ENCODE assay signal across 25 cellular contexts in genomic region chr6:163670283-163670682, GRCh38.
"Had no signal": no experiment of that assay in that cellular context is flagged by ENCODE, and none has a peak within 500 bp of the region (broad histone marks: within the 10 kb centered on the region; RNA-seq: fewer than 3 reads in every experiment).

No MANE protein-coding gene starts in this region.

- DNase-seq: activated CD4-positive, alpha-beta memory T cell treated with anti-CD3 and anti-CD28 coated beads for 36 hours; activated CD4-positive, alpha-beta T cell treated with anti-CD3 and anti-CD28 coated beads, Interleukin-2, amount 10 ng/mL, durations not matched to agents 24 days and 14 days; activated CD4-positive, CD25-positive, alpha-beta regulatory T cell treated with anti-CD3 and anti-CD28 coated beads, Interleukin-2, amount 50 U/mL, for 72 hours; activated CD8-positive, alpha-beta memory T cell treated with anti-CD3 and anti-CD28 coated beads, Interleukin-2, amount 50 U/mL, for 4 hours; activated effector memory CD4-positive, alpha-beta T cell treated with anti-CD3 and anti-CD28 coated beads, Interleukin-2, amount 50 U/mL, for 16 hours; activated naive CD4-positive, alpha-beta T cell treated with anti-CD3 and anti-CD28 coated beads for 36 hours; activated naive CD8-positive, alpha-beta T cell treated with anti-CD3 and anti-CD28 coated beads for 36 hours; activated T-cell treated with anti-CD3 and anti-CD28 coated beads, Interleukin-2, amount 50 U/mL, for 1 hour; adrenal gland; aorta; body of pancreas; effector memory CD8-positive, alpha-beta T cell; erythroblast; islet precursor cell; left ventricle myocardium inferior; mesendoderm; natural killer cell; right cardiac atrium; stimulated activated CD4-positive, alpha-beta T cell treated with anti-CD3 and anti-CD28 coated beads, Interleukin-15, amount 100 ng/mL, for 24 hours; stimulated activated CD4-positive, alpha-beta T cell treated with anti-CD3 and anti-CD28 coated beads, Interleukin-2, amount 100 ng/mL, for 24 hours; stimulated activated naive B cell treated with anti-CD40 and anti-IgM and Interleukin-4, amounts not matched to agents 10 μg/mL and 1 μg/mL and 100 μg/mL, for 72 hours; stomach; thyroid gland; upper lobe of right lung had no signal

- ATAC-seq: body of pancreas; effector memory CD8-positive, alpha-beta T cell; gastroesophageal sphincter; natural killer cell; right cardiac atrium; stimulated activated naive B cell treated with anti-CD40 and anti-IgM and Interleukin-4, amounts not matched to agents 10 μg/mL and 1 μg/mL and 100 μg/mL, for 72 hours had no signal
